18 cellular contexts compared by ENCODE assay signal in the genomic region with DNA sequence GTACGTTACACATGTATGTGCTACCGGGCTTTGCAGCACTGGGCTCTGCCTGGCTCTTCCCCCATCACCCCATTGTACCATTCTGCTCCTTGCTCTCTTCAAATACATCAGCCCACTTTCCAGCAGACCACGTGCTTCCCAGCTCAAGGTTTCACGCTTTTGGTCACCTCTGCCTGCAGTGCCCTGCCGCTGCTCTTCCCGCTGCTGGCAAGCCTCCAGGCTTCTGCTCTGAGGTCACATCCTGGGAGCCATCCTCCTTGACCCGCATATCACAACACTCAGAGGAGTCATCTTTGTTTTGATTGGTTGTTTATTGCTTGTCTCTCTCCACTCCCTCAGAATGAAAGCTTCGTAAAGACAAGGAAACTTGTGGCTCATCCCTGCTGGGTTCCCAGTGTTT. TPM values are rescaled to one million over a fixed set of nuclear protein-coding genes. Genes with fewer than 3 reads are reported as not detected.
DNase-seq lines count a peak whose midpoint lies in the region; TF ChIP-seq lines count a peak whose summit lies in the region.
"Had no signal": no experiment of that assay in that cellular context is flagged by ENCODE, and none has a peak within 500 bp of the region (broad histone marks: within the 10 kb centered on the region; RNA-seq: fewer than 3 reads in every experiment).

No MANE protein-coding gene starts in this region.

- H3K9ac ChIP-seq in mammary epithelial cell (ENCODE audit: insufficient read depth, low read length): no peak overlapping the region

- POLR2A ChIA-PET in MCF 10A (lab: Yijun Ruan, JAX): interaction anchor here (1.1 kb wide), 1 partner anchor 27 kb away, joined by 3 read pairs; no protein-coding TSS in a partner anchor

- H3K4me1 Mint-ChIP-seq in MCF 10A (ENCODE audit: insufficient read depth, unreplicated experiment): no peaks in the 10 kb centered on the region
- H3K4me1 Mint-ChIP-seq in endothelial cell (ENCODE audit: unreplicated experiment): peaks cover 42% of the 10 kb centered on the region

- no peaks in the 10 kb centered on the region for H3K4me1 ChIP-seq in mammary epithelial cell (ENCODE audit: insufficient read depth, low read length)
- H3K4me1 ChIP-seq: esophagus squamous epithelium, tibial artery had no signal

- 75% methylated on average over 8 of the region's 8 CpGs for WGBS in mammary epithelial cell (ENCODE audit: low coverage, missing lambda C conversion rate)

- no peak overlapping the region for H3K4me2 ChIP-seq in mammary epithelial cell (ENCODE audit: insufficient read depth, low read depth, low read length)

- dilution Hi-C loops in mammary epithelial cell (cut with HindIII; ENCODE audit: low sequenced_read_pairs): no loop called here

- H3K36me3 ChIP-seq in mammary epithelial cell (ENCODE audit: insufficient read depth, low read length): no peaks in the 10 kb centered on the region
- H3K36me3 ChIP-seq: esophagus squamous epithelium, ovary, tibial artery had no signal

- H2AFZ ChIP-seq in mammary epithelial cell (ENCODE audit: low read depth, low read length): no peak overlapping the region

- no peaks in the 10 kb centered on the region for H4K20me1 ChIP-seq in mammary epithelial cell (ENCODE audit: insufficient read depth, low read length)

- H3K79me2 ChIP-seq in mammary epithelial cell (ENCODE audit: insufficient read depth, low read length): no peaks in the 10 kb centered on the region

- DNase-seq in MCF 10A (ENCODE audit: unreplicated experiment) (peak; percentile 22), mammary epithelial cell (no peak), NCI-H2196 (lab: John Stamatoyannopoulos, UW; ENCODE audit: unreplicated experiment) (peak; percentile 89), globus pallidus (ENCODE audit: low spot score) (peak; percentile 70), superior temporal gyrus (ENCODE audit: extremely low spot score) (peak; percentile 75), endothelial cell (ENCODE audit: low spot score) (no peak), cerebellar nuclear complex (lab: John Stamatoyannopoulos, UW) (no peak), NCI-H524 treated with DMSO at 0.1 percent for 48 hours (lab: John Stamatoyannopoulos, UW) (no peak)
- DNase-seq: activated CD4-positive, CD25-positive, alpha-beta regulatory T cell; activated CD8-positive, alpha-beta memory T cell treated with anti-CD3 and anti-CD28 coated beads, Interleukin-2, amount 50 U/mL, for 4 hours; DMS 273 treated with DMSO at 0.1 percent for 48 hours; esophagus squamous epithelium; Kasumi-1; NCI-H2081; PC-3; tibial artery had no signal

- TF ChIP-seq CTCF in MCF 10A (IDR thresholded peaks at IDR 0.05; ENCODE audit: unreplicated experiment): no peak
- no peak for TF ChIP-seq CTCF in mammary epithelial cell (conservative IDR thresholded peaks at IDR 0.05 in 1 of 2, IDR thresholded peaks at IDR 0.05 in 1 of 2; ENCODE audit: extremely low read depth in 1 of 2, insufficient read depth in 1 of 2, low read depth in 1 of 2, low read length in 2 of 2)
- no peak for TF ChIP-seq CTCF in endothelial cell (IDR thresholded peaks at IDR 0.05; ENCODE audit: unreplicated experiment)

- CTCF ChIA-PET in MCF 10A (lab: Yijun Ruan, JAX) (no interaction called here), mammary epithelial cell (lab: Charles Lee; ENCODE audit: low non-redundant PET) (no interaction called here)

- H3K27ac Mint-ChIP-seq in MCF 10A (ENCODE audit: low read depth, unreplicated experiment) (no peak overlapping the region), endothelial cell (ENCODE audit: unreplicated experiment) (no peak overlapping the region)

- no peak overlapping the region for H3K27ac ChIP-seq in mammary epithelial cell (ENCODE audit: insufficient read depth, low read depth, low read length)
- H3K27ac ChIP-seq: coronary artery, esophagus squamous epithelium, ovary, tibial artery had no signal

- H3K9me3 Mint-ChIP-seq in MCF 10A (ENCODE audit: unreplicated experiment) (no peaks in the 10 kb centered on the region), endothelial cell (ENCODE audit: unreplicated experiment) (no peaks in the 10 kb centered on the region)

- peaks cover 18% of the 10 kb centered on the region for H3K27me3 Mint-ChIP-seq in MCF 10A (ENCODE audit: insufficient read depth, unreplicated experiment)
- H3K27me3 Mint-ChIP-seq in endothelial cell (ENCODE audit: unreplicated experiment): peaks cover 4% of the 10 kb centered on the region

- intact Hi-C loops in MCF 10A (cut with micrococcal nuclease) (no loop called here), mammary epithelial cell (cut with micrococcal nuclease) (no loop called here)

- H3K36me3 Mint-ChIP-seq in MCF 10A (ENCODE audit: insufficient read depth, unreplicated experiment) (no peaks in the 10 kb centered on the region), endothelial cell (ENCODE audit: low read depth, unreplicated experiment) (peaks cover 18% of the 10 kb centered on the region)

- no peak overlapping the region for H3K4me3 Mint-ChIP-seq in MCF 10A (ENCODE audit: unreplicated experiment)
- no peak overlapping the region for H3K4me3 Mint-ChIP-seq in endothelial cell (ENCODE audit: unreplicated experiment)

- no peak overlapping the region for H3K4me3 ChIP-seq in mammary epithelial cell (replicated peaks in 1 of 3; ENCODE audit: insufficient read depth in 1 of 3, low read depth in 2 of 3, low read length in 3 of 3)
- H3K4me3 ChIP-seq: coronary artery, esophagus squamous epithelium, ovary, tibial artery had no signal

- no peaks in the 10 kb centered on the region for H3K9me3 ChIP-seq in mammary epithelial cell (replicated peaks; ENCODE audit: insufficient read depth, low read length)
- H3K9me3 ChIP-seq: esophagus squamous epithelium, ovary had no signal

- in situ Hi-C loops in mammary epithelial cell (cut with MboI; ENCODE audit: low sequenced_read_pairs in 2 of 2): no loop called here

- H3K27me3 ChIP-seq in mammary epithelial cell (ENCODE audit: insufficient read depth, low read length): no peaks in the 10 kb centered on the region
- H3K27me3 ChIP-seq: ovary, tibial artery had no signal

- BruUV-seq in MCF 10A (replicated peaks; lab: Mats Ljungman, UMichigan): no TSS peak
- no TSS peak for BruUV-seq in mammary epithelial cell (replicated peaks; lab: Mats Ljungman, UMichigan)

RNA-seq across cellular contexts. Expression of a gene that starts 34.1 kb away (rescaled TPM):
- total RNA-seq in MCF 10A (2022) (0.10 and 0.21 TPM in 2 replicates), mammary epithelial cell (under 1 TPM in 1 of 2 donors, not detected in 1; under 0.01 TPM), endothelial cell (ENCODE audit: unreplicated experiment) (50.6 TPM)
- polyA plus RNA-seq in mammary epithelial cell: 0.06 TPM
- 0.31 TPM for polyA minus RNA-seq in mammary epithelial cell

Comparison
In these comparisons a context has a peak if more than half of its experiments do, and no peak if none do; other contexts are left out.
1. DNase-seq: peak in MCF 10A (single experiment), NCI-H2196 (single experiment), globus pallidus (single experiment) and superior temporal gyrus (single experiment); none in mammary epithelial cell (single experiment), endothelial cell (single experiment), cerebellar nuclear complex (0 of 2) and NCI-H524 treated with DMSO at 0.1 percent for 48 hours (single experiment).
2. RNA of a gene that starts 34.1 kb away (total RNA-seq): 50.6 TPM in endothelial cell (single experiment); under 0.01 TPM in mammary epithelial cell and 0.10 to 0.21 TPM in MCF 10A; every median in the first group is over 10 times any median in the second.